Comparison of ENCODE assay signal across 23 cellular contexts in the genomic region with DNA sequence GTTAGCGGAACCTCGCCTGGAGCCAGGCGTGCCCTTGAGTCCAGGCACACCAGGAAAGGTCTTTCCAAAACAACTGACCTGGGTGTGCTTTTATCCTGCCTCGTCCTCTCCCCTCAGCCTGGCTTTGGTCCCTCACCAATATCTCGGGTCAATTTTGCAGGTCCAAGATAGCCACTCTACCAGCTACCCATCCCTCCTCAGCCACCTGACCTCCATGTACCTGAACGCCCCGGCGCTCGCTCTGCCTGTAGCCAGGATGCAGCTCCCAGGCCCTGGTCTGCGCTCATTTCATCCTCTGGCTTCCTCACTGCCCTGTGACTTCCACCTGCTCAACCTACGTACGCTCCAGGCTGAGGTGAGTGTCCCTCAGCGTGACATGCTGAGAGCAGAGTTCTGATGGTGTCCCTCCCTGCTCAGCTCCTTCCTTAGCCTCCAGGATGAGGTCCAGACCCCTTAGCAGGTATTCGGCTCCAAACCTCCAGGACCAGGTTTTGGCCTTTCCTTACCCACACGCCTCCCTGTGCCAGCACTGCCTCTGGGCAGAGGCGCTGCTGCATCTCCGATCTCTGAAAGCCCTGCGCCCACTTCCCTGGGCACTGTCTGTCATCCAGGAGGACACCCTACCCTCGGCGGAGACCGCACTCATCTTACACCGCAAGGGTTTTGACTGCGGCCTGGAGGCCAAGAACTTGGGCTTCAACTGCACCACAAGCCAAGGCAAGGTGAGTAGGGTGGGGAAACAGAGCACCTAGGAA. TPM values are rescaled to one million over a fixed set of nuclear protein-coding genes. Genes with fewer than 3 reads are reported as not detected.
"Had no signal": no experiment of that assay in that cellular context is flagged by ENCODE, and none has a peak within 500 bp of the region (broad histone marks: within the 10 kb centered on the region; RNA-seq: fewer than 3 reads in every experiment).

No MANE protein-coding gene starts in this region.

- H3K9me3 ChIP-seq: esophagus squamous epithelium, gastroesophageal sphincter, left lung, sigmoid colon, vagina had no signal

- H3K4me3 ChIP-seq: dorsolateral prefrontal cortex, esophagus squamous epithelium, gastroesophageal sphincter, left lung, sigmoid colon, vagina had no signal

- H3K4me1 ChIP-seq: esophagus squamous epithelium, gastroesophageal sphincter, vagina had no signal

- H3K27ac ChIP-seq: esophagus squamous epithelium, gastroesophageal sphincter, left lung, sigmoid colon, vagina, VCaP had no signal

- DNase-seq: activated CD4-positive, alpha-beta T cell treated with anti-CD3 and anti-CD28 coated beads, Interleukin-2, amount 10 ng/mL, durations not matched to agents 7 days and 5 days; activated CD4-positive, CD25-positive, alpha-beta regulatory T cell treated with anti-CD3 and anti-CD28 coated beads, Interleukin-2, amount 50 U/mL, for 72 hours; activated CD8-positive, alpha-beta memory T cell treated with anti-CD3 and anti-CD28 coated beads, Interleukin-2, amount 10 ng/mL, durations not matched to agents 7 days and 5 days; activated CD8-positive, alpha-beta T cell treated with anti-CD3 and anti-CD28 coated beads for 36 hours; activated gamma-delta T cell treated with Interleukin-2 at 50 U/mL for 16 hours; activated T-cell treated with anti-CD3 and anti-CD28 coated beads for 4 hours; central memory CD4-positive, alpha-beta T cell; dorsolateral prefrontal cortex; esophagus squamous epithelium; head of caudate nucleus; left lung; mammary epithelial cell; midbrain; natural killer cell; sigmoid colon; stimulated activated CD4-positive, alpha-beta T cell treated with anti-CD3 and anti-CD28 coated beads, Interleukin-2, amount 100 ng/mL, for 48 hours; stimulated activated CD8-positive, alpha-beta memory T cell treated with anti-CD3 and anti-CD28 coated beads, Interleukin-4, amount 100 ng/mL, for 48 hours; stimulated activated naive B cell treated with anti-CD40 and anti-IgM and Interleukin-4, amounts not matched to agents 10 μg/mL and 1 μg/mL and 100 μg/mL, for 72 hours; T-cell had no signal

- H3K27me3 ChIP-seq: dorsolateral prefrontal cortex, esophagus squamous epithelium, gastroesophageal sphincter, left lung, sigmoid colon, vagina had no signal

- ATAC-seq: activated CD8-positive, alpha-beta memory T cell treated with anti-CD3 and anti-CD28 coated beads, Interleukin-2, amount 10 ng/mL, durations not matched to agents 7 days and 5 days; activated CD8-positive, alpha-beta T cell treated with anti-CD3 and anti-CD28 coated beads for 36 hours; activated naive CD4-positive, alpha-beta T cell treated with anti-CD3 and anti-CD28 coated beads, Interleukin-2, amount 50 U/mL, for 72 hours; gastroesophageal sphincter; left lung; natural killer cell; stimulated activated naive B cell treated with anti-CD40 and anti-IgM and Interleukin-4, amounts not matched to agents 10 μg/mL and 1 μg/mL and 100 μg/mL, for 72 hours; T-cell had no signal

RNA-seq across cellular contexts. Expression of gene FES, which starts 33.9 kb away (rescaled TPM):
- polyA plus RNA-seq: mammary epithelial cell had no signal
